ENCODE assay signal across 25 cellular contexts in genomic region chr19:17788632-17789031, GRCh38. TPM values are rescaled to one million over a fixed set of nuclear protein-coding genes. Genes with fewer than 3 reads are reported as not detected.
"Had no signal": no experiment of that assay in that cellular context is flagged by ENCODE, and none has a peak within 500 bp of the region (broad histone marks: within the 10 kb centered on the region; RNA-seq: fewer than 3 reads in every experiment).

No MANE protein-coding gene starts in this region.

- H3K9me3 Mint-ChIP-seq: activated CD4-positive, alpha-beta memory T cell treated with anti-CD3 and anti-CD28 coated beads, Interleukin-2, amount 10 ng/mL, durations not matched to agents 7 days and 5 days; activated CD4-positive, alpha-beta T cell treated with anti-CD3 and anti-CD28 coated beads, Interleukin-2, amount 10 ng/mL, durations not matched to agents 24 days and 14 days; activated T-helper 2 cell treated with anti-CD3 and anti-CD28 coated beads, Interferon-gamma antibody, Interleukin-2, Interleukin-4, amounts not matched to agents 10 μg/mL and 5 μg/mL and 100 μg/mL, durations not matched to agents 14 hours and 24 hours and 36 hours; central memory CD8-positive, alpha-beta T cell; immature natural killer cell; naive thymus-derived CD8-positive, alpha-beta T cell; neural progenitor cell had no signal

- DNase-seq: activated CD4-positive, alpha-beta memory T cell treated with anti-CD3 and anti-CD28 coated beads, Interleukin-2, amount 10 ng/mL, durations not matched to agents 7 days and 5 days; activated CD4-positive, alpha-beta T cell treated with anti-CD3 and anti-CD28 coated beads, Interleukin-2, amount 10 ng/mL, durations not matched to agents 24 days and 14 days; activated naive CD4-positive, alpha-beta T cell treated with Interleukin-2 at 50 U/mL for 16 hours; amniotic stem cell; dorsolateral prefrontal cortex; glutamatergic neuron; immature natural killer cell; naive thymus-derived CD8-positive, alpha-beta T cell; stimulated activated CD4-positive, alpha-beta T cell treated with anti-CD3 and anti-CD28 coated beads, Interleukin-4, amount 100 ng/mL, for 1 hour; stimulated activated naive CD4-positive, alpha-beta T cell treated with Interleukin-2 at 50 U/mL for 16 hours; upper lobe of left lung had no signal

- ATAC-seq: activated CD4-positive, CD25-positive, alpha-beta regulatory T cell treated with anti-CD3 and anti-CD28 coated beads, Interleukin-2, amount 50 U/mL, for 24 hours; left lobe of liver; naive thymus-derived CD8-positive, alpha-beta T cell had no signal

- H3K9me3 ChIP-seq: breast epithelium, esophagus muscularis mucosa, prostate gland, thoracic aorta, upper lobe of left lung had no signal

- H3K4me3 Mint-ChIP-seq: activated CD4-positive, alpha-beta memory T cell treated with anti-CD3 and anti-CD28 coated beads, Interleukin-2, amount 10 ng/mL, durations not matched to agents 7 days and 5 days; activated CD4-positive, alpha-beta T cell treated with anti-CD3 and anti-CD28 coated beads, Interleukin-2, amount 10 ng/mL, durations not matched to agents 24 days and 14 days; central memory CD8-positive, alpha-beta T cell; immature natural killer cell; neural progenitor cell had no signal

- H3K27ac Mint-ChIP-seq: activated CD4-positive, alpha-beta T cell treated with anti-CD3 and anti-CD28 coated beads, Interleukin-2, amount 10 ng/mL, durations not matched to agents 24 days and 14 days; activated T-helper 2 cell treated with anti-CD3 and anti-CD28 coated beads, Interferon-gamma antibody, Interleukin-2, Interleukin-4, amounts not matched to agents 10 μg/mL and 5 μg/mL and 100 μg/mL, durations not matched to agents 14 hours and 24 hours and 36 hours; neural progenitor cell had no signal

RNA-seq across cellular contexts. Expression of gene B3GNT3, which starts 6.3 kb away (rescaled TPM):
- total RNA-seq: activated CD4-positive, alpha-beta memory T cell treated with anti-CD3 and anti-CD28 coated beads, Interleukin-2, amount 10 ng/mL, durations not matched to agents 7 days and 5 days; activated CD4-positive, alpha-beta T cell treated with anti-CD3 and anti-CD28 coated beads, Interleukin-2, amount 10 ng/mL, durations not matched to agents 24 days and 14 days; activated T-helper 2 cell treated with anti-CD3 and anti-CD28 coated beads, Interferon-gamma antibody, Interleukin-2, Interleukin-4, amounts not matched to agents 10 μg/mL and 5 μg/mL and 100 μg/mL, durations not matched to agents 14 hours and 24 hours and 36 hours; frontal cortex; naive thymus-derived CD8-positive, alpha-beta T cell; T-helper 2 cell treated with Interferon-gamma antibody and Interleukin-4, amounts not matched to agents 100 ng/mL and 5 ng/mL, for 36 hours had no signal
- polyA plus RNA-seq: immature natural killer cell had no signal

RNA-seq across cellular contexts. Expression of gene INSL3, which starts 32.7 kb away (rescaled TPM):
- total RNA-seq: esophagus muscularis mucosa, frontal cortex, hepatocyte, kidney epithelial cell, left lobe of liver, lung, thoracic aorta had no signal
